1 cellular context compared by ENCODE assay signal in genomic region chr6:56911847-56912246, GRCh38.
TF ChIP-seq lines count a peak whose summit lies in the region.

No MANE protein-coding gene starts in this region.

TF ChIP-seq in GM23338, 12 proteins besides CTCF, POLR2A, EP300 and RAD21 (continued from another document):
- TF ChIP-seq, protein P1, sequence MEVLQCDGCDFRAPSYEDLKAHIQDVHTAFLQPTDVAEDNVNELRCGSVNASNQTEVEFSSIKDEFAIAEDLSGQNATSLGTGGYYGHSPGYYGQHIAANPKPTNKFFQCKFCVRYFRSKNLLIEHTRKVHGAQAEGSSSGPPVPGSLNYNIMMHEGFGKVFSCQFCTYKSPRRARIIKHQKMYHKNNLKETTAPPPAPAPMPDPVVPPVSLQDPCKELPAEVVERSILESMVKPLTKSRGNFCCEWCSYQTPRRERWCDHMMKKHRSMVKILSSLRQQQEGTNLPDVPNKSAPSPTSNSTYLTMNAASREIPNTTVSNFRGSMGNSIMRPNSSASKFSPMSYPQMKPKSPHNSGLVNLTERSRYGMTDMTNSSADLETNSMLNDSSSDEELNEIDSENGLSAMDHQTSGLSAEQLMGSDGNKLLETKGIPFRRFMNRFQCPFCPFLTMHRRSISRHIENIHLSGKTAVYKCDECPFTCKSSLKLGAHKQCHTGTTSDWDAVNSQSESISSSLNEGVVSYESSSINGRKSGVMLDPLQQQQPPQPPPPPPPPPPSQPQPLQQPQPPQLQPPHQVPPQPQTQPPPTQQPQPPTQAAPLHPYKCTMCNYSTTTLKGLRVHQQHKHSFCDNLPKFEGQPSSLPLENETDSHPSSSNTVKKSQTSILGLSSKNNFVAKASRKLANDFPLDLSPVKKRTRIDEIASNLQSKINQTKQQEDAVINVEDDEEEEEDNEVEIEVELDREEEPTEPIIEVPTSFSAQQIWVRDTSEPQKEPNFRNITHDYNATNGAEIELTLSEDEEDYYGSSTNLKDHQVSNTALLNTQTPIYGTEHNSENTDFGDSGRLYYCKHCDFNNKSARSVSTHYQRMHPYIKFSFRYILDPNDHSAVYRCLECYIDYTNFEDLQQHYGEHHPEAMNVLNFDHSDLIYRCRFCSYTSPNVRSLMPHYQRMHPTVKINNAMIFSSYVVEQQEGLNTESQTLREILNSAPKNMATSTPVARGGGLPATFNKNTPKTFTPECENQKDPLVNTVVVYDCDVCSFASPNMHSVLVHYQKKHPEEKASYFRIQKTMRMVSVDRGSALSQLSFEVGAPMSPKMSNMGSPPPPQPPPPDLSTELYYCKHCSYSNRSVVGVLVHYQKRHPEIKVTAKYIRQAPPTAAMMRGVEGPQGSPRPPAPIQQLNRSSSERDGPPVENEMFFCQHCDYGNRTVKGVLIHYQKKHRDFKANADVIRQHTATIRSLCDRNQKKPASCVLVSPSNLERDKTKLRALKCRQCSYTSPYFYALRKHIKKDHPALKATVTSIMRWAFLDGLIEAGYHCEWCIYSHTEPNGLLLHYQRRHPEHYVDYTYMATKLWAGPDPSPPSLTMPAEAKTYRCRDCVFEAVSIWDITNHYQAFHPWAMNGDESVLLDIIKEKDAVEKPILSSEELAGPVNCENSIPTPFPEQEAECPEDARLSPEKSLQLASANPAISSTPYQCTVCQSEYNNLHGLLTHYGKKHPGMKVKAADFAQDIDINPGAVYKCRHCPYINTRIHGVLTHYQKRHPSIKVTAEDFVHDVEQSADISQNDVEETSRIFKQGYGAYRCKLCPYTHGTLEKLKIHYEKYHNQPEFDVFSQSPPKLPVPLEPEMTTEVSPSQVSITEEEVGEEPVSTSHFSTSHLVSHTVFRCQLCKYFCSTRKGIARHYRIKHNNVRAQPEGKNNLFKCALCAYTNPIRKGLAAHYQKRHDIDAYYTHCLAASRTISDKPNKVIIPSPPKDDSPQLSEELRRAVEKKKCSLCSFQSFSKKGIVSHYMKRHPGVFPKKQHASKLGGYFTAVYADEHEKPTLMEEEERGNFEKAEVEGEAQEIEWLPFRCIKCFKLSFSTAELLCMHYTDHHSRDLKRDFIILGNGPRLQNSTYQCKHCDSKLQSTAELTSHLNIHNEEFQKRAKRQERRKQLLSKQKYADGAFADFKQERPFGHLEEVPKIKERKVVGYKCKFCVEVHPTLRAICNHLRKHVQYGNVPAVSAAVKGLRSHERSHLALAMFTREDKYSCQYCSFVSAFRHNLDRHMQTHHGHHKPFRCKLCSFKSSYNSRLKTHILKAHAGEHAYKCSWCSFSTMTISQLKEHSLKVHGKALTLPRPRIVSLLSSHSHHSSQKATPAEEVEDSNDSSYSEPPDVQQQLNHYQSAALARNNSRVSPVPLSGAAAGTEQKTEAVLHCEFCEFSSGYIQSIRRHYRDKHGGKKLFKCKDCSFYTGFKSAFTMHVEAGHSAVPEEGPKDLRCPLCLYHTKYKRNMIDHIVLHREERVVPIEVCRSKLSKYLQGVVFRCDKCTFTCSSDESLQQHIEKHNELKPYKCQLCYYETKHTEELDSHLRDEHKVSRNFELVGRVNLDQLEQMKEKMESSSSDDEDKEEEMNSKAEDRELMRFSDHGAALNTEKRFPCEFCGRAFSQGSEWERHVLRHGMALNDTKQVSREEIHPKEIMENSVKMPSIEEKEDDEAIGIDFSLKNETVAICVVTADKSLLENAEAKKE (CRISPR knock-in tag; IDR thresholded peaks at IDR 0.05) = no peak
- TF ChIP-seq NANOG (IDR thresholded peaks at IDR 0.05; ENCODE audit: borderline replicate concordance) (no peak), JUNB (IDR thresholded peaks at IDR 0.05; ENCODE audit: unreplicated experiment) (no peak), STAT1 (IDR thresholded peaks at IDR 0.05; ENCODE audit: unreplicated experiment) (no peak), ZNF331 (CRISPR knock-in tag; IDR thresholded peaks at IDR 0.05; ENCODE audit: low read depth) (no peak), EZH2phosphoT487 (IDR thresholded peaks at IDR 0.05; ENCODE audit: unreplicated experiment) (no peak)
- TF ChIP-seq, protein P2, sequence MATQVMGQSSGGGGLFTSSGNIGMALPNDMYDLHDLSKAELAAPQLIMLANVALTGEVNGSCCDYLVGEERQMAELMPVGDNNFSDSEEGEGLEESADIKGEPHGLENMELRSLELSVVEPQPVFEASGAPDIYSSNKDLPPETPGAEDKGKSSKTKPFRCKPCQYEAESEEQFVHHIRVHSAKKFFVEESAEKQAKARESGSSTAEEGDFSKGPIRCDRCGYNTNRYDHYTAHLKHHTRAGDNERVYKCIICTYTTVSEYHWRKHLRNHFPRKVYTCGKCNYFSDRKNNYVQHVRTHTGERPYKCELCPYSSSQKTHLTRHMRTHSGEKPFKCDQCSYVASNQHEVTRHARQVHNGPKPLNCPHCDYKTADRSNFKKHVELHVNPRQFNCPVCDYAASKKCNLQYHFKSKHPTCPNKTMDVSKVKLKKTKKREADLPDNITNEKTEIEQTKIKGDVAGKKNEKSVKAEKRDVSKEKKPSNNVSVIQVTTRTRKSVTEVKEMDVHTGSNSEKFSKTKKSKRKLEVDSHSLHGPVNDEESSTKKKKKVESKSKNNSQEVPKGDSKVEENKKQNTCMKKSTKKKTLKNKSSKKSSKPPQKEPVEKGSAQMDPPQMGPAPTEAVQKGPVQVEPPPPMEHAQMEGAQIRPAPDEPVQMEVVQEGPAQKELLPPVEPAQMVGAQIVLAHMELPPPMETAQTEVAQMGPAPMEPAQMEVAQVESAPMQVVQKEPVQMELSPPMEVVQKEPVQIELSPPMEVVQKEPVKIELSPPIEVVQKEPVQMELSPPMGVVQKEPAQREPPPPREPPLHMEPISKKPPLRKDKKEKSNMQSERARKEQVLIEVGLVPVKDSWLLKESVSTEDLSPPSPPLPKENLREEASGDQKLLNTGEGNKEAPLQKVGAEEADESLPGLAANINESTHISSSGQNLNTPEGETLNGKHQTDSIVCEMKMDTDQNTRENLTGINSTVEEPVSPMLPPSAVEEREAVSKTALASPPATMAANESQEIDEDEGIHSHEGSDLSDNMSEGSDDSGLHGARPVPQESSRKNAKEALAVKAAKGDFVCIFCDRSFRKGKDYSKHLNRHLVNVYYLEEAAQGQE (IDR thresholded peaks at IDR 0.05; ENCODE audit: unreplicated experiment) = no peak
